In the genomic region with DNA sequence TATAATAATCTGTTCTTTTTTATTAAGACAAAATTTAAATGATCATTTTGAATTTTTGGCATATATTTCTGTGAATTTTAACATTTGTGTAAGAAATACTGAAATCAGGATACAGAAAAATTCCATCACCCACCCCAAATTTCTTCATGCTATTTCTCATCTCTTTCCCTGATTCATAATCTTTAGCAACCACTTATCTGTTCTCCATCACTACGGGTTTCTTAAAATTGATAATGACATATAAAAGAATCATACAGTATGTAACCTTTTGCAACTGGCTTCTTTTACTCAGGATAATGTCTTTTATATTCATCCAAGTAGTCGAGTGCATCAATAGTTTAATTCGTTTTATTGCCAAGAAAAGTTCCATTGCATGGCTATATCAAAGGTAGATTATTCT, we compare ENCODE assay signal across 9 cellular contexts.
"Had no signal": no experiment of that assay in that cellular context is flagged by ENCODE, and none has a peak within 500 bp of the region (broad histone marks: within the 10 kb centered on the region; RNA-seq: fewer than 3 reads in every experiment).

No MANE protein-coding gene starts in this region.

- H2AFZ ChIP-seq: GM23248, GM23338 had no signal

- H3K4me1 ChIP-seq: HAP-1 had no signal

- H3K9ac ChIP-seq: GM23248 had no signal

- ATAC-seq: GM23338, HCT116 had no signal

- H3K27ac ChIP-seq: GM23248 had no signal

- H3K4me2 ChIP-seq: GM23338 had no signal

- H3K36me3 ChIP-seq: HAP-1 had no signal

- H3K4me3 ChIP-seq: GM23248, GM23338, HAP-1 had no signal

- DNase-seq: GM23248, GOT3, H7, H9, HCEC 1CT, HFFc6 had no signal

- H3K9me3 ChIP-seq: HAP-1 had no signal
